Comparison of ENCODE assay signal across 14 cellular contexts in the genomic region with DNA sequence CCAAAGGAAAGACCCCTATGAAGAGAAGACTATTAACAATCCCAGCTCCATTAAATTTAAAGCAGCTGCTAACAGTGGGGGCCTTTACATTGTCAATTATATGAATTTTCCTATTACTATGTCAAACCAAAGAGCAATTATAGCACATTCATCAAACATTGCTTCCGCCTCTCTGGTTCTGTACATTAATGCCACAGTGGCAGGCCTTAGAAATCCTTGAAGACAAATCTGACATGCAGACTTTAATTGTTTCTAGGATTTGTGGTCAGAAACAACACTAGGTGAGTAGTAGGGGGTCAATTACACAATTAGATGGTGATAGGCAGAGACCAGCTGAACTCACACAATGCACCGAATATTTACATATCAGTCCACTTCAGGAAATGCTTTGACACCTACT.
DNase-seq lines count a peak whose midpoint lies in the region; ATAC-seq lines count a peak whose summit lies in the region.
"Had no signal": no experiment of that assay in that cellular context is flagged by ENCODE, and none has a peak within 500 bp of the region (broad histone marks: within the 10 kb centered on the region; RNA-seq: fewer than 3 reads in every experiment).

No MANE protein-coding gene starts in this region.

- peaks cover 2% of the 10 kb centered on the region for H3K4me1 ChIP-seq in mesendoderm (ENCODE audit: control insufficient read depth, low read depth, low read length)
- H3K4me1 ChIP-seq: A549 had no signal

- DNase-seq in NCI-H1417 treated with DMSO at 0.1 percent for 48 hours (lab: John Stamatoyannopoulos, UW) (peak; percentile 7), NCI-H2227 treated with DMSO at 0.1 percent for 48 hours (lab: John Stamatoyannopoulos, UW) (peak; percentile 7), mesendoderm (peak; percentile 47), iPS-NIHi11 (ENCODE audit: low spot score) (no peak), NCI-H446 treated with DMSO at 0.1 percent for 48 hours (lab: John Stamatoyannopoulos, UW) (no peak)
- DNase-seq in stimulated activated CD4-positive, alpha-beta T cell treated with anti-CD3 and anti-CD28 coated beads, Interleukin-12 subunit alpha, Interleukin-12 subunit beta, amount 100 ng/mL, for 4 hours: no peak
- DNase-seq: CD8-positive, alpha-beta memory T cell; DMS53; GF-D8; HCEC 1CT; HFFc6 had no signal

- no peak overlapping the region for H4K8ac ChIP-seq in mesendoderm (ENCODE audit: low read depth, low read length)

- H2BK120ac ChIP-seq in mesendoderm (ENCODE audit: low read depth, low read length): peak overlapping the region; percentile 54

- no peak overlapping the region for H3K4me2 ChIP-seq in mesendoderm (ENCODE audit: low read length)
- H3K4me2 ChIP-seq: A549, BLaER1 had no signal

- no peak overlapping the region for H3K23ac ChIP-seq in mesendoderm (ENCODE audit: low read length)

- no peak overlapping the region for H3K9ac ChIP-seq in mesendoderm (ENCODE audit: low read length)
- H3K9ac ChIP-seq: BLaER1 had no signal

- no peaks in the 10 kb centered on the region for H3K36me3 ChIP-seq in mesendoderm (ENCODE audit: control insufficient read depth, insufficient read depth, low read length)
- H3K36me3 ChIP-seq: BLaER1 had no signal

- no peak overlapping the region for H2AK5ac ChIP-seq in mesendoderm (ENCODE audit: low read length)

- H3K56ac ChIP-seq in mesendoderm (ENCODE audit: low read length): no peak overlapping the region

- H3K4me3 ChIP-seq in mesendoderm (ENCODE audit: low read length): no peak overlapping the region
- H3K4me3 ChIP-seq: A549, BLaER1 had no signal

- H3K27me3 ChIP-seq in mesendoderm (ENCODE audit: insufficient read depth, low read length, poor library complexity): no peaks in the 10 kb centered on the region
- H3K27me3 ChIP-seq: BLaER1 had no signal

- no peak overlapping the region for H2BK5ac ChIP-seq in mesendoderm (ENCODE audit: low read length)

- H3K27ac ChIP-seq in mesendoderm (ENCODE audit: low read depth, low read length): no peak overlapping the region
- H3K27ac ChIP-seq: A549, BLaER1 had no signal

- no CpG with 5 or more reads among the region's 2 CpGs for WGBS in mesendoderm (ENCODE audit: extremely low coverage, insufficient coverage, low lambda C conversion rate)

- no peaks in the 10 kb centered on the region for H3K79me2 ChIP-seq in mesendoderm (ENCODE audit: control insufficient read depth, insufficient read depth, low read length)

- no peak overlapping the region for H3K4ac ChIP-seq in mesendoderm (ENCODE audit: low read depth, low read length)

- ATAC-seq in GM21528 (IDR thresholded peaks at IDR 0.05; ENCODE audit: low FRiP score, unreplicated experiment): no peak
- ATAC-seq: A549 had no signal

- H4K5ac ChIP-seq in mesendoderm (ENCODE audit: low read length): no peak overlapping the region

- no peak overlapping the region for H2BK15ac ChIP-seq in mesendoderm (replicated peaks; ENCODE audit: low read depth)

- H3K18ac ChIP-seq in mesendoderm (ENCODE audit: low read length): peak overlapping the region; percentile 51

- no peaks in the 10 kb centered on the region for H3K79me1 ChIP-seq in mesendoderm (ENCODE audit: low read length)

Comparison
In these comparisons a context has a peak if more than half of its experiments do, and no peak if none do; other contexts are left out.
1. DNase-seq: peak in NCI-H1417 treated with DMSO at 0.1 percent for 48 hours (single experiment), NCI-H2227 treated with DMSO at 0.1 percent for 48 hours (single experiment) and mesendoderm (single experiment); none in iPS-NIHi11 (single experiment), NCI-H446 treated with DMSO at 0.1 percent for 48 hours (single experiment) and stimulated activated CD4-positive, alpha-beta T cell treated with anti-CD3 and anti-CD28 coated beads, Interleukin-12 subunit alpha, Interleukin-12 subunit beta, amount 100 ng/mL, for 4 hours (single experiment).